Comparison of ENCODE assay signal across 1 cellular context in genomic region chr10:92121686-92122492, GRCh38.
TF ChIP-seq lines count a peak whose summit lies in the region.

No MANE protein-coding gene starts in this region.

TF ChIP-seq in HepG2, 621 proteins besides CTCF, POLR2A, EP300 and RAD21 (continued from another document and continues in another):
- TF ChIP-seq ZFYVE20 (CRISPR knock-in tag; IDR thresholded peaks at IDR 0.05; ENCODE audit: borderline replicate concordance, low read depth) (no peak), TFAP4 (IDR thresholded peaks at IDR 0.05; ENCODE audit: borderline replicate concordance, low read depth) (peak; percentile 50; the same call in 1 of the 2 replicates), FOXP1 (IDR thresholded peaks at IDR 0.05) (no peak), FOXP1 (CRISPR knock-in tag; IDR thresholded peaks at IDR 0.05) (peak; percentile 85), ARID2 (CRISPR knock-in tag; IDR thresholded peaks at IDR 0.05; ENCODE audit: borderline replicate concordance) (0 out of 2 replicates have a peak, but pooled peaks have one; percentile 12), ZNF709 (CRISPR knock-in tag; IDR thresholded peaks at IDR 0.05) (no peak), ONECUT2 (CRISPR knock-in tag; IDR thresholded peaks at IDR 0.05) (0 out of 2 replicates have a peak, but pooled peaks have one; percentile 31), ZBTB38 (CRISPR knock-in tag; IDR thresholded peaks at IDR 0.05) (no peak), ETV6 (CRISPR knock-in tag; conservative IDR thresholded peaks at IDR 0.05) (no peak), DNMT3B (CRISPR knock-in tag; conservative IDR thresholded peaks at IDR 0.05) (no peak), DPF2 (CRISPR knock-in tag; IDR thresholded peaks at IDR 0.05; ENCODE audit: borderline replicate concordance, low read depth) (peak; percentile 87; the same call in 1 of the 2 replicates), ZNF143 (CRISPR knock-in tag; IDR thresholded peaks at IDR 0.05) (no peak), MIER3 (CRISPR knock-in tag; IDR thresholded peaks at IDR 0.05; ENCODE audit: borderline replicate concordance) (peak; percentile 74; the same call in 1 of the 2 replicates), TBP (CRISPR knock-in tag; IDR thresholded peaks at IDR 0.05) (no peak), ZNF577 (CRISPR knock-in tag; IDR thresholded peaks at IDR 0.05; ENCODE audit: borderline replicate concordance, low read depth) (no peak), NFE2L1 (CRISPR knock-in tag; IDR thresholded peaks at IDR 0.05; ENCODE audit: borderline replicate concordance) (no peak), GFI1 (CRISPR knock-in tag; IDR thresholded peaks at IDR 0.05; ENCODE audit: borderline replicate concordance) (peak; percentile 97), ZNF776 (CRISPR knock-in tag; IDR thresholded peaks at IDR 0.05) (no peak), KDM3A (CRISPR knock-in tag; IDR thresholded peaks at IDR 0.05; ENCODE audit: low read depth) (no peak), ASH2L (IDR thresholded peaks at IDR 0.05; ENCODE audit: insufficient read length, low read depth, low read length) (peak; percentile 77), BORCS8-MEF2B (CRISPR knock-in tag; IDR thresholded peaks at IDR 0.05) (no peak), ZNF335 (CRISPR knock-in tag; IDR thresholded peaks at IDR 0.05) (no peak), ZNF850 (CRISPR knock-in tag; conservative IDR thresholded peaks at IDR 0.05) (no peak), ZMAT5 (CRISPR knock-in tag; IDR thresholded peaks at IDR 0.05; ENCODE audit: borderline replicate concordance, low read depth) (no peak), MED13 (CRISPR knock-in tag; IDR thresholded peaks at IDR 0.05) (no peak), ZFP62 (CRISPR knock-in tag; IDR thresholded peaks at IDR 0.05) (no peak), TCF12 (IDR thresholded peaks at IDR 0.05) (no peak), TCF12 (CRISPR knock-in tag; IDR thresholded peaks at IDR 0.05) (0 out of 2 replicates have a peak, but pooled peaks have one; percentile 45), HHEX (CRISPR knock-in tag; IDR thresholded peaks at IDR 0.05) (peak; percentile 76; the same call in 1 of the 2 replicates), RNF2 (conservative IDR thresholded peaks at IDR 0.05; ENCODE audit: low read depth) (no peak), NCOA5 (CRISPR knock-in tag; IDR thresholded peaks at IDR 0.05) (no peak), JUN (CRISPR knock-in tag; IDR thresholded peaks at IDR 0.05) (no peak), PRDM4 (CRISPR knock-in tag; IDR thresholded peaks at IDR 0.05; ENCODE audit: borderline replicate concordance) (no peak), FOXC1 (CRISPR knock-in tag; IDR thresholded peaks at IDR 0.05; ENCODE audit: borderline replicate concordance) (no peak), NFYC (CRISPR knock-in tag; IDR thresholded peaks at IDR 0.05) (no peak), ZNF616 (CRISPR knock-in tag; IDR thresholded peaks at IDR 0.05; ENCODE audit: low read depth) (no peak), HNRNPLL (IDR thresholded peaks at IDR 0.05; ENCODE audit: low read depth, low read length, poor library complexity, severe bottlenecking) (no peak), ZNF557 (CRISPR knock-in tag; IDR thresholded peaks at IDR 0.05) (no peak), ZC3H13 (CRISPR knock-in tag; IDR thresholded peaks at IDR 0.05) (no peak)
- TF ChIP-seq, protein P1, sequence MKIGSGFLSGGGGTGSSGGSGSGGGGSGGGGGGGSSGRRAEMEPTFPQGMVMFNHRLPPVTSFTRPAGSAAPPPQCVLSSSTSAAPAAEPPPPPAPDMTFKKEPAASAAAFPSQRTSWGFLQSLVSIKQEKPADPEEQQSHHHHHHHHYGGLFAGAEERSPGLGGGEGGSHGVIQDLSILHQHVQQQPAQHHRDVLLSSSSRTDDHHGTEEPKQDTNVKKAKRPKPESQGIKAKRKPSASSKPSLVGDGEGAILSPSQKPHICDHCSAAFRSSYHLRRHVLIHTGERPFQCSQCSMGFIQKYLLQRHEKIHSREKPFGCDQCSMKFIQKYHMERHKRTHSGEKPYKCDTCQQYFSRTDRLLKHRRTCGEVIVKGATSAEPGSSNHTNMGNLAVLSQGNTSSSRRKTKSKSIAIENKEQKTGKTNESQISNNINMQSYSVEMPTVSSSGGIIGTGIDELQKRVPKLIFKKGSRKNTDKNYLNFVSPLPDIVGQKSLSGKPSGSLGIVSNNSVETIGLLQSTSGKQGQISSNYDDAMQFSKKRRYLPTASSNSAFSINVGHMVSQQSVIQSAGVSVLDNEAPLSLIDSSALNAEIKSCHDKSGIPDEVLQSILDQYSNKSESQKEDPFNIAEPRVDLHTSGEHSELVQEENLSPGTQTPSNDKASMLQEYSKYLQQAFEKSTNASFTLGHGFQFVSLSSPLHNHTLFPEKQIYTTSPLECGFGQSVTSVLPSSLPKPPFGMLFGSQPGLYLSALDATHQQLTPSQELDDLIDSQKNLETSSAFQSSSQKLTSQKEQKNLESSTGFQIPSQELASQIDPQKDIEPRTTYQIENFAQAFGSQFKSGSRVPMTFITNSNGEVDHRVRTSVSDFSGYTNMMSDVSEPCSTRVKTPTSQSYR (CRISPR knock-in tag; IDR thresholded peaks at IDR 0.05; ENCODE audit: borderline replicate concordance) = no peak; the same call in 1 of the 2 replicates
- TF ChIP-seq, protein P2, sequence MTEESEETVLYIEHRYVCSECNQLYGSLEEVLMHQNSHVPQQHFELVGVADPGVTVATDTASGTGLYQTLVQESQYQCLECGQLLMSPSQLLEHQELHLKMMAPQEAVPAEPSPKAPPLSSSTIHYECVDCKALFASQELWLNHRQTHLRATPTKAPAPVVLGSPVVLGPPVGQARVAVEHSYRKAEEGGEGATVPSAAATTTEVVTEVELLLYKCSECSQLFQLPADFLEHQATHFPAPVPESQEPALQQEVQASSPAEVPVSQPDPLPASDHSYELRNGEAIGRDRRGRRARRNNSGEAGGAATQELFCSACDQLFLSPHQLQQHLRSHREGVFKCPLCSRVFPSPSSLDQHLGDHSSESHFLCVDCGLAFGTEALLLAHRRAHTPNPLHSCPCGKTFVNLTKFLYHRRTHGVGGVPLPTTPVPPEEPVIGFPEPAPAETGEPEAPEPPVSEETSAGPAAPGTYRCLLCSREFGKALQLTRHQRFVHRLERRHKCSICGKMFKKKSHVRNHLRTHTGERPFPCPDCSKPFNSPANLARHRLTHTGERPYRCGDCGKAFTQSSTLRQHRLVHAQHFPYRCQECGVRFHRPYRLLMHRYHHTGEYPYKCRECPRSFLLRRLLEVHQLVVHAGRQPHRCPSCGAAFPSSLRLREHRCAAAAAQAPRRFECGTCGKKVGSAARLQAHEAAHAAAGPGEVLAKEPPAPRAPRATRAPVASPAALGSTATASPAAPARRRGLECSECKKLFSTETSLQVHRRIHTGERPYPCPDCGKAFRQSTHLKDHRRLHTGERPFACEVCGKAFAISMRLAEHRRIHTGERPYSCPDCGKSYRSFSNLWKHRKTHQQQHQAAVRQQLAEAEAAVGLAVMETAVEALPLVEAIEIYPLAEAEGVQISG (CRISPR knock-in tag; IDR thresholded peaks at IDR 0.05) = peak; percentile 62
- TF ChIP-seq, protein P3, sequence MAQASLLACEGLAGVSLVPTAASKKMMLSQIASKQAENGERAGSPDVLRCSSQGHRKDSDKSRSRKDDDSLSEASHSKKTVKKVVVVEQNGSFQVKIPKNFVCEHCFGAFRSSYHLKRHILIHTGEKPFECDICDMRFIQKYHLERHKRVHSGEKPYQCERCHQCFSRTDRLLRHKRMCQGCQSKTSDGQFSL (CRISPR knock-in tag; IDR thresholded peaks at IDR 0.05) = no peak
- TF ChIP-seq, protein P4, sequence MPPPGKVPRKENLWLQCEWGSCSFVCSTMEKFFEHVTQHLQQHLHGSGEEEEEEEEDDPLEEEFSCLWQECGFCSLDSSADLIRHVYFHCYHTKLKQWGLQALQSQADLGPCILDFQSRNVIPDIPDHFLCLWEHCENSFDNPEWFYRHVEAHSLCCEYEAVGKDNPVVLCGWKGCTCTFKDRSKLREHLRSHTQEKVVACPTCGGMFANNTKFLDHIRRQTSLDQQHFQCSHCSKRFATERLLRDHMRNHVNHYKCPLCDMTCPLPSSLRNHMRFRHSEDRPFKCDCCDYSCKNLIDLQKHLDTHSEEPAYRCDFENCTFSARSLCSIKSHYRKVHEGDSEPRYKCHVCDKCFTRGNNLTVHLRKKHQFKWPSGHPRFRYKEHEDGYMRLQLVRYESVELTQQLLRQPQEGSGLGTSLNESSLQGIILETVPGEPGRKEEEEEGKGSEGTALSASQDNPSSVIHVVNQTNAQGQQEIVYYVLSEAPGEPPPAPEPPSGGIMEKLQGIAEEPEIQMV (CRISPR knock-in tag; IDR thresholded peaks at IDR 0.05; ENCODE audit: low read depth) = no peak
- TF ChIP-seq, protein P5, sequence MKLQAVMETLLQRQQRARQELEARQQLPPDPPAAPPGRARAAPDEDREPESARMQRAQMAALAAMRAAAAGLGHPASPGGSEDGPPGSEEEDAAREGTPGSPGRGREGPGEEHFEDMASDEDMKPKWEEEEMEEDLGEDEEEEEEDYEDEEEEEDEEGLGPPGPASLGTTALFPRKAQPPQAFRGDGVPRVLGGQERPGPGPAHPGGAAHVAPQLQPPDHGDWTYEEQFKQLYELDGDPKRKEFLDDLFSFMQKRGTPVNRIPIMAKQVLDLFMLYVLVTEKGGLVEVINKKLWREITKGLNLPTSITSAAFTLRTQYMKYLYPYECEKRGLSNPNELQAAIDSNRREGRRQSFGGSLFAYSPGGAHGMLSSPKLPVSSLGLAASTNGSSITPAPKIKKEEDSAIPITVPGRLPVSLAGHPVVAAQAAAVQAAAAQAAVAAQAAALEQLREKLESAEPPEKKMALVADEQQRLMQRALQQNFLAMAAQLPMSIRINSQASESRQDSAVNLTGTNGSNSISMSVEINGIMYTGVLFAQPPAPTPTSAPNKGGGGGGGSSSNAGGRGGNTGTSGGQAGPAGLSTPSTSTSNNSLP (IDR thresholded peaks at IDR 0.05; ENCODE audit: low read depth, low read length) = 0 out of 2 replicates have a peak, but pooled peaks have one; percentile 45
- TF ChIP-seq, protein P6, sequence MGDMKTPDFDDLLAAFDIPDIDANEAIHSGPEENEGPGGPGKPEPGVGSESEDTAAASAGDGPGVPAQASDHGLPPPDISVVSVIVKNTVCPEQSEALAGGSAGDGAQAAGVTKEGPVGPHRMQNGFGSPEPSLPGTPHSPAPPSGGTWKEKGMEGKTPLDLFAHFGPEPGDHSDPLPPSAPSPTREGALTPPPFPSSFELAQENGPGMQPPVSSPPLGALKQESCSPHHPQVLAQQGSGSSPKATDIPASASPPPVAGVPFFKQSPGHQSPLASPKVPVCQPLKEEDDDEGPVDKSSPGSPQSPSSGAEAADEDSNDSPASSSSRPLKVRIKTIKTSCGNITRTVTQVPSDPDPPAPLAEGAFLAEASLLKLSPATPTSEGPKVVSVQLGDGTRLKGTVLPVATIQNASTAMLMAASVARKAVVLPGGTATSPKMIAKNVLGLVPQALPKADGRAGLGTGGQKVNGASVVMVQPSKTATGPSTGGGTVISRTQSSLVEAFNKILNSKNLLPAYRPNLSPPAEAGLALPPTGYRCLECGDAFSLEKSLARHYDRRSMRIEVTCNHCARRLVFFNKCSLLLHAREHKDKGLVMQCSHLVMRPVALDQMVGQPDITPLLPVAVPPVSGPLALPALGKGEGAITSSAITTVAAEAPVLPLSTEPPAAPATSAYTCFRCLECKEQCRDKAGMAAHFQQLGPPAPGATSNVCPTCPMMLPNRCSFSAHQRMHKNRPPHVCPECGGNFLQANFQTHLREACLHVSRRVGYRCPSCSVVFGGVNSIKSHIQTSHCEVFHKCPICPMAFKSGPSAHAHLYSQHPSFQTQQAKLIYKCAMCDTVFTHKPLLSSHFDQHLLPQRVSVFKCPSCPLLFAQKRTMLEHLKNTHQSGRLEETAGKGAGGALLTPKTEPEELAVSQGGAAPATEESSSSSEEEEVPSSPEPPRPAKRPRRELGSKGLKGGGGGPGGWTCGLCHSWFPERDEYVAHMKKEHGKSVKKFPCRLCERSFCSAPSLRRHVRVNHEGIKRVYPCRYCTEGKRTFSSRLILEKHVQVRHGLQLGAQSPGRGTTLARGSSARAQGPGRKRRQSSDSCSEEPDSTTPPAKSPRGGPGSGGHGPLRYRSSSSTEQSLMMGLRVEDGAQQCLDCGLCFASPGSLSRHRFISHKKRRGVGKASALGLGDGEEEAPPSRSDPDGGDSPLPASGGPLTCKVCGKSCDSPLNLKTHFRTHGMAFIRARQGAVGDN (CRISPR knock-in tag; IDR thresholded peaks at IDR 0.05) = no peak
